17 cellular contexts compared by ENCODE assay signal in the genomic region with DNA sequence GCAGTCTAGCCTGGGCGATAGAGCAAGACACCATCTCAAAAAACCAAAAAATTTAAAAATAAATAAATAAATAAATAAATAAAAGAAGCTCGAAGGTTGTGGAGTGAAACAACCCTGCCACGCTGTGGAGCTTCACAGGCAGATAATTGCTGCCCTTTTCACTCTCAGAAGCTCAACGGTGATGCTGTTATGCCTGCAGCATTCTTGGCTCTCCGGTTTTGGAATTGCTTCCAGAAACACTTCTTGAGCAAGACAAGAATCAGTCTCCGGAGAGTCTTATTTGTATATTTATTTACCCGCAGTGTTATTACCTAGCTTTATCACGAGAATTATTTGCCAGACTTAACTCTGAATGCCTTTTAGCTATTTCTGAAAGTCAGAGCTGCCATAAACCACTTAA.
"Had no signal": no experiment of that assay in that cellular context is flagged by ENCODE, and none has a peak within 500 bp of the region (broad histone marks: within the 10 kb centered on the region; RNA-seq: fewer than 3 reads in every experiment).

No MANE protein-coding gene starts in this region.

- ATAC-seq: left colon; stimulated activated naive B cell treated with anti-CD40 and anti-IgM and Interleukin-4, amounts not matched to agents 10 μg/mL and 1 μg/mL and 100 μg/mL, for 72 hours had no signal

- H3K36me3 ChIP-seq: tibial nerve, vagina had no signal

- H3K9me3 ChIP-seq: tibial nerve, vagina had no signal

- H3K9ac ChIP-seq: parathyroid adenoma had no signal

- DNase-seq: activated CD4-positive, alpha-beta T cell treated with anti-CD3 and anti-CD28 coated beads, Interleukin-2, amount 10 ng/mL, durations not matched to agents 24 days and 14 days; activated CD4-positive, CD25-positive, alpha-beta regulatory T cell; activated gamma-delta T cell treated with Interleukin-2 at 50 U/mL for 16 hours; aorta; dorsolateral prefrontal cortex; endodermal cell; immature natural killer cell; left colon; naive B cell; stimulated activated CD4-positive, alpha-beta T cell treated with anti-CD3 and anti-CD28 coated beads, Interleukin-15, amount 100 ng/mL, for 24 hours; stimulated activated CD4-positive, alpha-beta T cell treated with anti-CD3 and anti-CD28 coated beads, Interleukin-4, amount 100 ng/mL, for 1 hour; stimulated activated naive B cell treated with anti-CD40 and anti-IgM and Interleukin-4, amounts not matched to agents 10 μg/mL and 1 μg/mL and 100 μg/mL, for 72 hours; SW 1271 had no signal

- H3K27ac ChIP-seq: dorsolateral prefrontal cortex, parathyroid adenoma, skin epidermis, tibial nerve, vagina had no signal

- H3K4me3 ChIP-seq: dorsolateral prefrontal cortex, skin epidermis, tibial nerve, vagina had no signal
